ENCODE assay signal across 8 cellular contexts in the genomic region with DNA sequence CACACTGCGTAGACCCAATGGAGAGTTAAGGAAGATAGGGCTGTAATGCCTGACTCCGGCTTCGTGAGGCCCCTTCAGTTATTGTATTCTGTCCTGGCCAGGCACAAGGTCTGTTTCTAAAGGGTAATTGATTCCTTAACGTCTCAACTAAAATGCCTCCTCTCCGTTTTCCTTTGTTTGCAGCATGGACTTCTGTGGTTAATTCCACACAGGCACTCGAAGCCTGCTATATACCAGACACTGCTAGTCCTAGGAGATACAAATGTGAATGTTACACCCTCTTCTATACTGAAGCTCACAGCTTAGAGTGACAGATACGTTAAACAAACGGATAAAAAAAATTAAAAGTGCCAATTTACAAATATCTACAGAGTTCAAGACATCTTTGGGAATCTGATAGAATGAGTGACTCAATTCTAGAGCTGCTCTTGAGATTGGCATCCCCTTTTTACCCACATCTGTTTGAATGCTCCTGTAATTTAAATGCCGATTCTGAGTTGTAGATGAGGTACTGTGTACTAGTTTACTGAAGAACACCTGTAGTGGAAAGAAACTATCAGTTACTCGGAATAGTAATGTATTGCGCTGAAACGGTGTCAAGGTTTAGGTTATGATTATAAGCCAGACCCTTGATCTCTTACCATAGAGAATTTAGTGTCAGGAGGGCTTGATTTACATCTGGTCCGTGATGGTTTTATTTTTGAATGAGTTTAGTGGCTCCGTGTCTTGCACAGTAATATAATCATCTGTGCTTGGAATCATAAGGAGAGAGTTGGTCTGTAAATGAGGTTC. TPM values are rescaled to one million over a fixed set of nuclear protein-coding genes. Genes with fewer than 3 reads are reported as not detected.
DNase-seq lines count a peak whose midpoint lies in the region; ATAC-seq and TF ChIP-seq lines count a peak whose summit lies in the region.

No MANE protein-coding gene starts in this region.

- peak overlapping the region; percentile 99 for H3K9ac ChIP-seq in adipocyte (ENCODE audit: low read length)

- intact Hi-C loops in left colon (cut with DNase I, micrococcal nuclease): loop anchor here in 1 of 2 donors (5.0 kb wide), 1 partner anchor 114 kb away; no protein-coding TSS in a partner anchor
- intact Hi-C loops in thyroid gland (cut with DNase I): loop anchor here (5.0 kb wide), 1 partner anchor 114 kb away; no protein-coding TSS in a partner anchor

- no peak for TF ChIP-seq POLR2A in thyroid gland (IDR thresholded peaks at IDR 0.05)

- H3K27ac ChIP-seq in thyroid gland: peak overlapping the region; percentile 74 to 87 (median 83)

- 8 to 10% methylated on average over 14 of the region's 14 CpGs for WGBS in thyroid gland, 2 donors

- H3K36me3 ChIP-seq in adipocyte (ENCODE audit: control insufficient read depth, insufficient read depth, low read length, severe bottlenecking) (peaks cover 6% of the 10 kb centered on the region), thyroid gland (no peaks in the 10 kb centered on the region)

- peak; percentile 1 for ATAC-seq in GM18868 (IDR thresholded peaks at IDR 0.05; ENCODE audit: unreplicated experiment)
- peak; percentile 2 for ATAC-seq in HG03159 (IDR thresholded peaks at IDR 0.05; ENCODE audit: unreplicated experiment)
- peak; percentile 23 for ATAC-seq in left colon
- no peak for ATAC-seq in HG03139 (IDR thresholded peaks at IDR 0.05; ENCODE audit: unreplicated experiment)

- H3K4me3 ChIP-seq in adipocyte (ENCODE audit: low read length) (peak overlapping the region; percentile 99), thyroid gland (replicated peaks in 1 of 3) (peak overlapping the region; percentile 61 to 92 (median 88))

- H3K4me1 ChIP-seq in adipocyte (ENCODE audit: control insufficient read depth, insufficient read depth, low read length): peaks cover 45% of the 10 kb centered on the region
- peaks cover 18 to 27% of the 10 kb centered on the region in 2 donors for H3K4me1 ChIP-seq in thyroid gland

- no peak for TF ChIP-seq CTCF in thyroid gland (IDR thresholded peaks at IDR 0.05)

- DNase-seq in adipocyte (ENCODE audit: low read depth) (no peak), left colon (no peak), thyroid gland (no peak), HPDE6-E6E7 (ENCODE audit: extremely low spot score) (no peak), epidermal melanocyte (ENCODE audit: insufficient read length, low spot score) (no peak)

- no peaks in the 10 kb centered on the region for H3K27me3 ChIP-seq in adipocyte (replicated peaks; ENCODE audit: control insufficient read depth, insufficient read depth, low read length)
- H3K27me3 ChIP-seq in thyroid gland: no peaks in the 10 kb centered on the region

- H3K9me3 ChIP-seq in adipocyte (ENCODE audit: control insufficient read depth, low read length): no peaks in the 10 kb centered on the region
- no peaks in the 10 kb centered on the region for H3K9me3 ChIP-seq in thyroid gland

RNA-seq across cellular contexts. Expression of gene PSMA6, which starts 0.8 kb away (rescaled TPM):
- total RNA-seq in left colon (100 to 1,000 TPM; 138 to 171 TPM), thyroid gland (100 to 1,000 TPM; 107 to 157 (median 120) TPM)
